ENCODE assay signal across 17 cellular contexts in genomic region chr7:90768301-90768700, GRCh38.
DNase-seq lines count a peak whose midpoint lies in the region; ATAC-seq and TF ChIP-seq lines count a peak whose summit lies in the region.
"Had no signal": no experiment of that assay in that cellular context is flagged by ENCODE, and none has a peak within 500 bp of the region (broad histone marks: within the 10 kb centered on the region; RNA-seq: fewer than 3 reads in every experiment).

No MANE protein-coding gene starts in this region.

- TF ChIP-seq CTCF in activated B cell treated with CpG ODN at 0.5 μM for 24 hours (IDR thresholded peaks at IDR 0.05) = no peak
- no peak for TF ChIP-seq CTCF in mesothelial cell of epicardium (IDR thresholded peaks at IDR 0.05; ENCODE audit: unreplicated experiment)

- H3K27ac Mint-ChIP-seq in activated B cell treated with CpG ODN at 0.5 μM for 24 hours = peak overlapping the region; percentile 51
- H3K27ac Mint-ChIP-seq in mesothelial cell of epicardium = peak overlapping the region; percentile 36
- H3K27ac Mint-ChIP-seq: H9 had no signal

- peaks cover 68% of the 10 kb centered on the region for H3K36me3 Mint-ChIP-seq in activated B cell treated with CpG ODN at 0.5 μM for 24 hours (ENCODE audit: low read depth)
- H3K36me3 Mint-ChIP-seq in mesothelial cell of epicardium = peaks cover 10% of the 10 kb centered on the region

- H3K9me3 Mint-ChIP-seq in activated B cell treated with CpG ODN at 0.5 μM for 24 hours (peaks cover 19% of the 10 kb centered on the region), mesothelial cell of epicardium (peaks cover 6% of the 10 kb centered on the region)
- H3K9me3 Mint-ChIP-seq: H9 had no signal

- DNase-seq in DMS 273 (lab: John Stamatoyannopoulos, UW; ENCODE audit: unreplicated experiment) (peak; percentile 23), DMS 273 treated with DMSO at 0.1 percent for 48 hours (lab: John Stamatoyannopoulos, UW) (no peak), activated B cell treated with CpG ODN at 0.5 μM for 24 hours (no peak), mesothelial cell of epicardium (ENCODE audit: low spot score in 2 of 2, unreplicated experiment in 2 of 2) (no peak), medulla oblongata (ENCODE audit: extremely low spot score) (no peak)
- DNase-seq in activated CD4-positive, alpha-beta T cell treated with anti-CD3 and anti-CD28 coated beads for 48 hours = no peak
- DNase-seq: 8988T, H9, MV-4-11, NCI-H1436 treated with DMSO at 0.1 percent for 48 hours, NCI-H2081, NCI-H526, Right ventricle myocardium superior had no signal

- POLR2A ChIA-PET in activated B cell treated with CpG ODN at 0.5 μM for 24 hours (lab: Charles Lee) = no interaction called here

- ATAC-seq in activated B cell treated with CpG ODN at 0.5 μM for 24 hours (ENCODE audit: low read depth) (no peak), GM18511 (IDR thresholded peaks at IDR 0.05; ENCODE audit: unreplicated experiment) (no peak), HG02759 (IDR thresholded peaks at IDR 0.05; ENCODE audit: unreplicated experiment) (no peak)
- ATAC-seq: Panc1, SK-N-SH treated with all-trans-retinoic acid at 6 μM for 48 hours had no signal

- intact Hi-C loops in activated B cell treated with CpG ODN at 0.5 μM for 24 hours (cut with micrococcal nuclease) = loop anchor here (5.0 kb wide), 1 partner anchor 124 kb away; no protein-coding TSS in a partner anchor

- H3K4me1 Mint-ChIP-seq in activated B cell treated with CpG ODN at 0.5 μM for 24 hours = peaks cover 64% of the 10 kb centered on the region
- H3K4me1 Mint-ChIP-seq in mesothelial cell of epicardium = peaks cover 32% of the 10 kb centered on the region

- CTCF ChIA-PET in activated B cell treated with CpG ODN at 0.5 μM for 24 hours (lab: Charles Lee) = interaction anchor here (1.4 kb wide), 1 partner anchor 20 kb away, joined by 3 read pairs; no protein-coding TSS in a partner anchor

- H3K27me3 Mint-ChIP-seq in activated B cell treated with CpG ODN at 0.5 μM for 24 hours = no peaks in the 10 kb centered on the region
- H3K27me3 Mint-ChIP-seq in mesothelial cell of epicardium (ENCODE audit: low read depth) = no peaks in the 10 kb centered on the region

- no peak overlapping the region for H3K4me3 Mint-ChIP-seq in activated B cell treated with CpG ODN at 0.5 μM for 24 hours
- no peak overlapping the region for H3K4me3 Mint-ChIP-seq in mesothelial cell of epicardium
- H3K4me3 Mint-ChIP-seq: H9 had no signal
